Comparison of ENCODE assay signal across 9 cellular contexts in the genomic region with DNA sequence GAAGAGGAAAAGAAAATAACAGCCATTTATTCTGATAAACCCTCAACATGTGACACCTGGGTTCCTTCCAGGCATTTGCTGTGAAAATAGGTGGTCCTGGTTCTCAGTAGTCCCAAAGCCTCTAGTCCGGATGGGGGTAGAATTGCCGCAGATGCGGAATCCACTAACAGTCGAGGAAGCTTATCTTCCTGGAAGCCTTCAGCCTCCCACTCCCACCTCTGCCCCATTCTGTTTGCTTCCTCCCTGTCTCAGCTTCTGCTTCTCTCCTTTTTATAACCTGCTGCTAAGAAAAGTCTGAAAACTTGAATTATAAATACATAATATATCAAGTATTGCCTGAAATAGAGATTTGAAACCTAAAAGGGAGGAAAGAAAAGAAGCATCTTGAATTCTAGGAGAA. TPM values are rescaled to one million over a fixed set of nuclear protein-coding genes. Genes with fewer than 3 reads are reported as not detected.
A peak's percentile ranks its signal among the peaks of the same experiment; 100 is the strongest.
DNase-seq lines count a peak whose midpoint lies in the region; FAIRE-seq and TF ChIP-seq lines count a peak whose summit lies in the region.
"Had no signal": no experiment of that assay in that cellular context is flagged by ENCODE, and none has a peak within 500 bp of the region (broad histone marks: within the 10 kb centered on the region; RNA-seq: fewer than 3 reads in every experiment).

No MANE protein-coding gene starts in this region.

- H2BK120ac ChIP-seq in H1 (replicated peaks; ENCODE audit: low read depth, low read length), result no peak overlapping the region

- no peak for TF ChIP-seq RAD21 in H1 (IDR thresholded peaks at IDR 0.05 in 1 of 2, conservative IDR thresholded peaks at IDR 0.05 in 1 of 2; ENCODE audit: low read depth in 2 of 2, low read length in 2 of 2)

- no peak overlapping the region for H4K5ac ChIP-seq in H1 (ENCODE audit: insufficient read length, low read depth, low read length)

- TF ChIP-seq EP300 in H1 (IDR thresholded peaks at IDR 0.05; ENCODE audit: borderline replicate concordance in 1 of 2, low read depth in 2 of 2, low read length in 2 of 2), result no peak

- peaks cover 20% of the 10 kb centered on the region for H3K4me1 ChIP-seq in Loucy (ENCODE audit: insufficient read depth, low read length, poor library complexity, severe bottlenecking)
- peaks cover 2 to 11% (median 6%) of the 10 kb centered on the region in 4 experiments; a peak in 5 of 7 replicates for H3K4me1 ChIP-seq in H1 (replicated peaks in 1 of 4; ENCODE audit: control insufficient read depth in 3 of 4, insufficient read depth in 4 of 4, low read length in 3 of 4)
- H3K4me1 ChIP-seq in parathyroid adenoma, result no peaks in the 10 kb centered on the region
- H3K4me1 ChIP-seq in uterus, result no peaks in the 10 kb centered on the region

- H3K4me3 Mint-ChIP-seq in T-helper 1 cell treated with Interleukin-12 subunit alpha and Interleukin-12 subunit beta and Interleukin-4 antibody, amounts not matched to agents 30 μg/mL and 1 μg/mL, for 36 hours, result peak overlapping the region; percentile 85

- no peak for DNase-seq in T-helper 1 cell
- DNase-seq in H1 (ENCODE audit: low read depth in 1 of 2, low spot score in 2 of 2), result no peak
- DNase-seq in uterus, result no peak
- no peak for DNase-seq in Kasumi-1 (lab: John Stamatoyannopoulos, UW)
- no peak for DNase-seq in SIG-M5 (lab: John Stamatoyannopoulos, UW)
- DNase-seq: 8988T had no signal

- H3K56ac ChIP-seq in H1 (replicated peaks; ENCODE audit: insufficient read length, low read depth, low read length), result no peak overlapping the region

- 77% methylated on average over 4 of the region's 4 CpGs; no CpG with 5 or more reads in 1 of the 2 experiments for WGBS in H1 (ENCODE audit: extremely low coverage in 1 of 2, insufficient coverage in 1 of 2, insufficient read length in 1 of 2, insufficient replicate concordance in 2 of 2, low coverage in 1 of 2, low lambda C conversion rate in 2 of 2, missing lambda C conversion rate in 1 of 2), 2 experiments

- intact Hi-C loops in uterus (cut with DNase I; ENCODE audit: low total_unique reads), result no loop called here

- H3K27ac ChIP-seq in H1 (ENCODE audit: low read depth, low read length) (no peak overlapping the region), parathyroid adenoma (no peak overlapping the region), uterus (no peak overlapping the region)

- POLR2A ChIA-PET in H1 (lab: Charles Lee; ENCODE audit: partially characterized antibody), result interaction anchor here (0.6 to 7.3 kb wide), 4 partner anchors 9 to 223 kb away, joined by 3 to 57 read pairs (median 4); partner anchors contain the start of gene MAP3K9

- H3K79me1 ChIP-seq in H1 (ENCODE audit: low read depth, low read length), result no peaks in the 10 kb centered on the region

- peak overlapping the region; percentile 18; the same call in 1 of the 2 replicates for H2BK12ac ChIP-seq in H1 (ENCODE audit: low read depth, low read length)

- peaks cover 11% of the 10 kb centered on the region for H3K27me3 ChIP-seq in Loucy (ENCODE audit: insufficient read depth, low read length, poor library complexity, severe bottlenecking)
- peaks cover 1 to 8% (median 6%) of the 10 kb centered on the region in 4 experiments; a peak in 5 of 7 replicates for H3K27me3 ChIP-seq in H1 (replicated peaks in 1 of 4; ENCODE audit: control insufficient read depth in 3 of 4, extremely low read depth in 1 of 4, insufficient read depth in 3 of 4, low read length in 3 of 4)
- H3K27me3 ChIP-seq in parathyroid adenoma (ENCODE audit: control insufficient read depth, insufficient read depth, low read length), result no peaks in the 10 kb centered on the region
- no peaks in the 10 kb centered on the region for H3K27me3 ChIP-seq in uterus

- H4K8ac ChIP-seq in H1 (ENCODE audit: extremely low read depth, insufficient read depth, low read length), result no peak overlapping the region

- H3K4me2 ChIP-seq in Loucy (ENCODE audit: low read depth, low read length, poor library complexity, severe bottlenecking) (peak overlapping the region; percentile 90), H1 (ENCODE audit: insufficient read depth in 1 of 2, low read depth in 2 of 2, low read length in 2 of 2) (peak overlapping the region; percentile 73 to 81), parathyroid adenoma (ENCODE audit: low read length) (peak overlapping the region; percentile 79)

- H3K4me1 Mint-ChIP-seq in T-helper 1 cell treated with Interleukin-12 subunit alpha and Interleukin-12 subunit beta and Interleukin-4 antibody, amounts not matched to agents 30 μg/mL and 1 μg/mL, for 36 hours (ENCODE audit: low read depth), result peaks cover 12% of the 10 kb centered on the region

- TF ChIP-seq POLR2A in H1 (IDR thresholded peaks at IDR 0.05; ENCODE audit: control extremely low read depth in 1 of 2, low read depth in 2 of 2, low read length in 2 of 2) (no peak), uterus (IDR thresholded peaks at IDR 0.05) (no peak)

- H2AFZ ChIP-seq in Loucy (ENCODE audit: low read length), result no peak overlapping the region
- H2AFZ ChIP-seq in H1 (ENCODE audit: low read length), result peak overlapping the region; percentile 47
- no peak overlapping the region for H2AFZ ChIP-seq in parathyroid adenoma

- no peak overlapping the region for H3K4ac ChIP-seq in H1 (replicated peaks; ENCODE audit: insufficient read length, low read depth, low read length)

- H3K14ac ChIP-seq in H1 (ENCODE audit: insufficient read length), result no peak overlapping the region

- H4K91ac ChIP-seq in H1 (replicated peaks; ENCODE audit: insufficient read length, low read length), result no peak overlapping the region

- H3K79me2 ChIP-seq in Loucy (ENCODE audit: insufficient read depth, low read length) (no peaks in the 10 kb centered on the region), H1 (ENCODE audit: control insufficient read depth in 1 of 2, insufficient read depth in 2 of 2, low read length in 2 of 2) (no peaks in the 10 kb centered on the region), parathyroid adenoma (no peaks in the 10 kb centered on the region)

- peaks cover 5% of the 10 kb centered on the region for H3K23me2 ChIP-seq in H1 (ENCODE audit: low read depth, low read length)

- H3K4me3 ChIP-seq in Loucy (ENCODE audit: low read length, poor library complexity, severe bottlenecking) (peak overlapping the region; percentile 82), H1 (ENCODE audit: extremely low read depth in 1 of 4, insufficient read depth in 2 of 4, low read depth in 3 of 4, low read length in 4 of 4) (peak overlapping the region in 3 of 4 experiments; percentile 77 to 88 (median 85); a peak in 6 of 8 replicates), parathyroid adenoma (ENCODE audit: low read depth, low read length) (no peak overlapping the region), uterus (no peak overlapping the region)

- H3K18ac ChIP-seq in H1 (ENCODE audit: extremely low read depth, low read length), result no peak overlapping the region

- no peak overlapping the region for H3K27ac Mint-ChIP-seq in T-helper 1 cell treated with Interleukin-12 subunit alpha and Interleukin-12 subunit beta and Interleukin-4 antibody, amounts not matched to agents 30 μg/mL and 1 μg/mL, for 36 hours

- H3F3A ChIP-seq in Loucy (ENCODE audit: low read depth), result no peaks in the 10 kb centered on the region

- H3K9me3 Mint-ChIP-seq in T-helper 1 cell treated with Interleukin-12 subunit alpha and Interleukin-12 subunit beta and Interleukin-4 antibody, amounts not matched to agents 30 μg/mL and 1 μg/mL, for 36 hours, result no peaks in the 10 kb centered on the region

- H2AK5ac ChIP-seq in H1 (ENCODE audit: low read depth, low read length), result no peak overlapping the region

- H4K20me1 ChIP-seq in Loucy (ENCODE audit: insufficient read depth, low read length, poor library complexity, severe bottlenecking) (no peaks in the 10 kb centered on the region), H1 (replicated peaks in 1 of 2; ENCODE audit: control insufficient read depth in 1 of 2, insufficient read depth in 2 of 2, low read length in 2 of 2) (no peaks in the 10 kb centered on the region)

- H2BK5ac ChIP-seq in H1 (ENCODE audit: low read depth, low read length), result no peak overlapping the region

- H3K9me2 ChIP-seq in Loucy (replicated peaks; ENCODE audit: low read depth, low read length), result no peaks in the 10 kb centered on the region

- TF ChIP-seq CTCF in Loucy (conservative IDR thresholded peaks at IDR 0.05; ENCODE audit: low read length) (no peak), H1 (IDR thresholded peaks at IDR 0.05; ENCODE audit: control extremely low read depth in 1 of 3, insufficient read depth in 1 of 3, low read depth in 1 of 3, low read length in 3 of 3) (no peak), parathyroid adenoma (IDR thresholded peaks at IDR 0.05) (no peak), uterus (IDR thresholded peaks at IDR 0.05) (no peak)

- CTCF ChIA-PET in H1 (lab: Charles Lee; ENCODE audit: partially characterized antibody), result interaction anchor here (0.6 to 2.7 kb wide), 7 partner anchors 10 to 383 kb away, joined by 3 to 10 read pairs (median 3); no protein-coding TSS in a partner anchor

- no peaks in the 10 kb centered on the region for H3K9me3 ChIP-seq in Loucy (ENCODE audit: insufficient read depth, low read depth, low read length)
- no peaks in the 10 kb centered on the region for H3K9me3 ChIP-seq in H1 (ENCODE audit: insufficient read depth in 2 of 2, low read depth in 1 of 2, low read length in 1 of 2)
- no peaks in the 10 kb centered on the region for H3K9me3 ChIP-seq in parathyroid adenoma (ENCODE audit: control insufficient read depth, low read length)
- no peaks in the 10 kb centered on the region for H3K9me3 ChIP-seq in uterus

- H3K36me3 ChIP-seq in Loucy (ENCODE audit: insufficient read depth, low read length), result no peaks in the 10 kb centered on the region
- H3K36me3 ChIP-seq in H1 (ENCODE audit: control insufficient read depth in 2 of 4, insufficient read depth in 4 of 4, low read length in 3 of 4), result no peaks in the 10 kb centered on the region
- no peaks in the 10 kb centered on the region for H3K36me3 ChIP-seq in parathyroid adenoma (ENCODE audit: control insufficient read depth, insufficient read depth, low read length)
- no peaks in the 10 kb centered on the region for H3K36me3 ChIP-seq in uterus

- H3K9ac ChIP-seq in Loucy (ENCODE audit: low read depth, low read length, poor library complexity, severe bottlenecking), result peak overlapping the region; percentile 78
- no peak overlapping the region for H3K9ac ChIP-seq in H1 (replicated peaks in 1 of 4; ENCODE audit: extremely low read depth in 1 of 4, low read depth in 3 of 4, low read length in 3 of 4)
- no peak overlapping the region for H3K9ac ChIP-seq in parathyroid adenoma

- FAIRE-seq in H1 (lab: Jason Lieb, UNC), result no peak

- H2BK15ac ChIP-seq in H1 (ENCODE audit: low read length), result no peak overlapping the region

- H3K27me3 Mint-ChIP-seq in T-helper 1 cell treated with Interleukin-12 subunit alpha and Interleukin-12 subunit beta and Interleukin-4 antibody, amounts not matched to agents 30 μg/mL and 1 μg/mL, for 36 hours (ENCODE audit: low read depth), result peaks cover 19% of the 10 kb centered on the region

- no peak overlapping the region for H2BK20ac ChIP-seq in H1 (ENCODE audit: low read length)

- H3K36me3 Mint-ChIP-seq in T-helper 1 cell treated with Interleukin-12 subunit alpha and Interleukin-12 subunit beta and Interleukin-4 antibody, amounts not matched to agents 30 μg/mL and 1 μg/mL, for 36 hours (ENCODE audit: low read depth), result no peaks in the 10 kb centered on the region

- H3K23ac ChIP-seq in H1 (ENCODE audit: insufficient read length), result no peak overlapping the region

RNA-seq across cellular contexts. Expression of gene MAP3K9, which starts 14.0 kb away (rescaled TPM):
- 23.7 and 24.7 TPM in 2 replicates for total RNA-seq in H1 (2021; fragmentation: NEBNext Ultra II Directional; extraction: Animal tissue kit (Norgen Biotek cat#: 25700))
- 9.7 and 9.8 TPM in 2 replicates for polyA plus RNA-seq in H1 (2011; rRNA removed)
- 8.2 TPM for polyA plus RNA-seq in H1 (2011; cell fraction: cytosol; rRNA removed)
- polyA plus RNA-seq in H1 (2011; cell fraction: nucleus; rRNA removed), result 13.6 TPM
- polyA plus RNA-seq in H1 (2012, experiment 1 of 2), result 8.7 to 11.5 TPM (median 10.7 TPM) in 4 replicates
- polyA plus RNA-seq in H1 (2012, experiment 2 of 2), result 4.5 TPM
- 7.5 TPM for polyA plus RNA-seq in H1 (2013, experiment 1 of 2)
- 7.0 TPM for polyA plus RNA-seq in H1 (2013, experiment 2 of 2)
- 26.2 and 26.8 TPM in 2 replicates for polyA minus RNA-seq in H1 (2011; rRNA and poly(A)+ RNA removed)
- 13.5 TPM for polyA minus RNA-seq in H1 (2011; cell fraction: cytosol; rRNA and poly(A)+ RNA removed)
- polyA minus RNA-seq in H1 (2011; cell fraction: nucleus; rRNA and poly(A)+ RNA removed), result 16.0 TPM
- total RNA-seq in uterus, result 1 to 10 TPM in 2 of 4 donors, under 1 TPM in 2; 0.29 to 2.8 (median 1.2) TPM

Comparison
In these comparisons a context has a peak if more than half of its experiments do, and no peak if none do; other contexts are left out.
1. H3K4me3 ChIP-seq: peak in Loucy (single experiment) and H1 (3 of 4); none in parathyroid adenoma (single experiment) and uterus (0 of 2).
2. Peak in every context shown above with its lines, with median percentiles within 50 percentile points of each other: H3K4me2 ChIP-seq.